In genomic region chr20:39480644-39481043, GRCh38 we compare ENCODE assay signal across 29 cellular contexts.
"Had no signal": no experiment of that assay in that cellular context is flagged by ENCODE, and none has a peak within 500 bp of the region (broad histone marks: within the 10 kb centered on the region; RNA-seq: fewer than 3 reads in every experiment).

No MANE protein-coding gene starts in this region.

- H3K9me3 ChIP-seq: stomach, suprapubic skin, testis, thoracic aorta, thyroid gland, tibial artery, tibial nerve, transverse colon, upper lobe of left lung, upper lobe of right lung, uterus, vagina had no signal

- H3K4me3 ChIP-seq: stomach, suprapubic skin, testis, thoracic aorta, thyroid gland, tibial artery, tibial nerve, transverse colon, upper lobe of left lung, upper lobe of right lung, uterus, vagina had no signal

- H3K27me3 ChIP-seq: stomach, suprapubic skin, testis, thyroid gland, tibial artery, tibial nerve, transverse colon, upper lobe of left lung, upper lobe of right lung, uterus, vagina had no signal

- H3K4me1 ChIP-seq: stomach, suprapubic skin, testis, thyroid gland, tibial artery, tibial nerve, transverse colon, upper lobe of left lung, upper lobe of right lung, uterus, vagina had no signal

- FAIRE-seq: urothelium cell line had no signal

- H3K36me3 ChIP-seq: stomach, suprapubic skin, thoracic aorta, thyroid gland, tibial artery, tibial nerve, transverse colon, upper lobe of left lung, upper lobe of right lung, uterus, vagina had no signal

- H3K27me3 Mint-ChIP-seq: stimulated activated memory B cell treated with anti-CD40 and anti-IgM and Interleukin-4, amounts not matched to agents 10 μg/mL and 1 μg/mL and 100 μg/mL, for 72 hours; stimulated activated naive B cell treated with anti-CD40 and anti-IgM and Interleukin-4, amounts not matched to agents 10 μg/mL and 1 μg/mL and 100 μg/mL, for 72 hours; stimulated activated naive CD8-positive, alpha-beta T cell treated with anti-CD3 and anti-CD28 coated beads, Interleukin-15, amount 100 ng/mL, for 72 hours; type B pancreatic cell had no signal

- H3K4me3 Mint-ChIP-seq: stimulated activated effector memory CD8-positive, alpha-beta T cell treated with anti-CD3 and anti-CD28 coated beads, Interleukin-12 subunit alpha, Interleukin-12 subunit beta, amount 100 ng/mL, for 72 hours; stimulated activated memory B cell treated with anti-CD40 and anti-IgM and Interleukin-4, amounts not matched to agents 10 μg/mL and 1 μg/mL and 100 μg/mL, for 72 hours; stimulated activated naive B cell treated with anti-CD40 and anti-IgM and Interleukin-4, amounts not matched to agents 10 μg/mL and 1 μg/mL and 100 μg/mL, for 72 hours; stimulated activated naive CD8-positive, alpha-beta T cell treated with anti-CD3 and anti-CD28 coated beads, Interleukin-15, amount 100 ng/mL, for 72 hours; stimulated activated naive CD8-positive, alpha-beta T cell treated with anti-CD3 and anti-CD28 coated beads, Interleukin-15, Interleukin-2, amounts not matched to agents 100 ng/mL and 50 ng/mL, for 24 hours; type B pancreatic cell had no signal

- DNase-seq: stimulated activated CD4-positive, alpha-beta T cell treated with anti-CD3 and anti-CD28 coated beads, Interleukin-2, amount 100 ng/mL, for 48 hours; stimulated activated CD4-positive, alpha-beta T cell treated with anti-CD3 and anti-CD28 coated beads, Interleukin-4, amount 100 ng/mL, for 1 hour; stimulated activated CD4-positive, alpha-beta T cell treated with anti-CD3 and anti-CD28 coated beads, Interleukin-4, amount 100 ng/mL, for 24 hours; stimulated activated CD4-positive, alpha-beta T cell treated with anti-CD3 and anti-CD28 coated beads, Interleukin-4, amount 100 ng/mL, for 4 hours; stimulated activated CD8-positive, alpha-beta memory T cell treated with anti-CD3 and anti-CD28 coated beads, Interleukin-4, amount 100 ng/mL, for 48 hours; stimulated activated naive B cell treated with anti-CD40 and anti-IgM and Interleukin-4, amounts not matched to agents 10 μg/mL and 1 μg/mL and 100 μg/mL, for 72 hours; stimulated activated naive CD4-positive, alpha-beta T cell; stimulated activated naive CD4-positive, alpha-beta T cell treated with Interleukin-2 at 50 U/mL for 16 hours; stimulated activated naive CD8-positive, alpha-beta T cell treated with anti-CD3 and anti-CD28 coated beads, Interleukin-15, amount 100 ng/mL, for 72 hours; stimulated activated naive CD8-positive, alpha-beta T cell treated with anti-CD3 and anti-CD28 coated beads, Interleukin-15, Interleukin-2, amounts not matched to agents 100 U/mL and 50 U/mL, for 24 hours; stomach; substantia nigra; testis; thyroid gland; tibial artery; transverse colon; trophoblast cell; upper lobe of left lung; upper lobe of right lung; uterus had no signal

- H3K27ac Mint-ChIP-seq: stimulated activated effector memory CD8-positive, alpha-beta T cell treated with anti-CD3 and anti-CD28 coated beads, Interleukin-12 subunit alpha, Interleukin-12 subunit beta, amount 100 ng/mL, for 72 hours; stimulated activated memory B cell treated with anti-CD40 and anti-IgM and Interleukin-4, amounts not matched to agents 10 μg/mL and 1 μg/mL and 100 μg/mL, for 72 hours; stimulated activated naive B cell treated with anti-CD40 and anti-IgM and Interleukin-4, amounts not matched to agents 10 μg/mL and 1 μg/mL and 100 μg/mL, for 72 hours; stimulated activated naive CD8-positive, alpha-beta T cell treated with anti-CD3 and anti-CD28 coated beads, Interleukin-15, amount 100 ng/mL, for 72 hours; stimulated activated naive CD8-positive, alpha-beta T cell treated with anti-CD3 and anti-CD28 coated beads, Interleukin-15, Interleukin-2, amounts not matched to agents 100 ng/mL and 50 ng/mL, for 24 hours; type B pancreatic cell had no signal

- H3K36me3 Mint-ChIP-seq: stimulated activated effector memory CD8-positive, alpha-beta T cell treated with anti-CD3 and anti-CD28 coated beads, Interleukin-12 subunit alpha, Interleukin-12 subunit beta, amount 100 ng/mL, for 72 hours; stimulated activated memory B cell treated with anti-CD40 and anti-IgM and Interleukin-4, amounts not matched to agents 10 μg/mL and 1 μg/mL and 100 μg/mL, for 72 hours; stimulated activated naive B cell treated with anti-CD40 and anti-IgM and Interleukin-4, amounts not matched to agents 10 μg/mL and 1 μg/mL and 100 μg/mL, for 72 hours; type B pancreatic cell had no signal

- H3K9me3 Mint-ChIP-seq: stimulated activated effector memory CD8-positive, alpha-beta T cell treated with anti-CD3 and anti-CD28 coated beads, Interleukin-12 subunit alpha, Interleukin-12 subunit beta, amount 100 ng/mL, for 72 hours; stimulated activated memory B cell treated with anti-CD40 and anti-IgM and Interleukin-4, amounts not matched to agents 10 μg/mL and 1 μg/mL and 100 μg/mL, for 72 hours; stimulated activated naive B cell treated with anti-CD40 and anti-IgM and Interleukin-4, amounts not matched to agents 10 μg/mL and 1 μg/mL and 100 μg/mL, for 72 hours; stimulated activated naive CD8-positive, alpha-beta T cell treated with anti-CD3 and anti-CD28 coated beads, Interleukin-15, amount 100 ng/mL, for 72 hours; stimulated activated naive CD8-positive, alpha-beta T cell treated with anti-CD3 and anti-CD28 coated beads, Interleukin-15, Interleukin-2, amounts not matched to agents 100 ng/mL and 50 ng/mL, for 24 hours had no signal

- H3K27ac ChIP-seq: stomach, suprapubic skin, testis, thoracic aorta, thyroid gland, tibial artery, tibial nerve, transverse colon, upper lobe of left lung, upper lobe of right lung, uterus, vagina had no signal

- ATAC-seq: stimulated activated effector memory CD8-positive, alpha-beta T cell treated with anti-CD3 and anti-CD28 coated beads, Interleukin-12 subunit alpha, Interleukin-12 subunit beta, amount 100 ng/mL, for 72 hours; stimulated activated memory B cell treated with anti-CD40 and anti-IgM and Interleukin-4, amounts not matched to agents 10 μg/mL and 1 μg/mL and 100 μg/mL, for 72 hours; stimulated activated naive B cell treated with anti-CD40 and anti-IgM and Interleukin-4, amounts not matched to agents 10 μg/mL and 1 μg/mL and 100 μg/mL, for 72 hours; stimulated activated naive CD8-positive, alpha-beta T cell treated with anti-CD3 and anti-CD28 coated beads, Interleukin-15, amount 100 ng/mL, for 72 hours; stimulated activated naive CD8-positive, alpha-beta T cell treated with anti-CD3 and anti-CD28 coated beads, Interleukin-15, Interleukin-2, amounts not matched to agents 100 U/mL and 50 U/mL, for 24 hours; upper lobe of right lung had no signal

- H3K4me1 Mint-ChIP-seq: stimulated activated effector memory CD8-positive, alpha-beta T cell treated with anti-CD3 and anti-CD28 coated beads, Interleukin-12 subunit alpha, Interleukin-12 subunit beta, amount 100 ng/mL, for 72 hours; stimulated activated memory B cell treated with anti-CD40 and anti-IgM and Interleukin-4, amounts not matched to agents 10 μg/mL and 1 μg/mL and 100 μg/mL, for 72 hours; stimulated activated naive B cell treated with anti-CD40 and anti-IgM and Interleukin-4, amounts not matched to agents 10 μg/mL and 1 μg/mL and 100 μg/mL, for 72 hours; stimulated activated naive CD8-positive, alpha-beta T cell treated with anti-CD3 and anti-CD28 coated beads, Interleukin-15, amount 100 ng/mL, for 72 hours had no signal
